In the genomic region with DNA sequence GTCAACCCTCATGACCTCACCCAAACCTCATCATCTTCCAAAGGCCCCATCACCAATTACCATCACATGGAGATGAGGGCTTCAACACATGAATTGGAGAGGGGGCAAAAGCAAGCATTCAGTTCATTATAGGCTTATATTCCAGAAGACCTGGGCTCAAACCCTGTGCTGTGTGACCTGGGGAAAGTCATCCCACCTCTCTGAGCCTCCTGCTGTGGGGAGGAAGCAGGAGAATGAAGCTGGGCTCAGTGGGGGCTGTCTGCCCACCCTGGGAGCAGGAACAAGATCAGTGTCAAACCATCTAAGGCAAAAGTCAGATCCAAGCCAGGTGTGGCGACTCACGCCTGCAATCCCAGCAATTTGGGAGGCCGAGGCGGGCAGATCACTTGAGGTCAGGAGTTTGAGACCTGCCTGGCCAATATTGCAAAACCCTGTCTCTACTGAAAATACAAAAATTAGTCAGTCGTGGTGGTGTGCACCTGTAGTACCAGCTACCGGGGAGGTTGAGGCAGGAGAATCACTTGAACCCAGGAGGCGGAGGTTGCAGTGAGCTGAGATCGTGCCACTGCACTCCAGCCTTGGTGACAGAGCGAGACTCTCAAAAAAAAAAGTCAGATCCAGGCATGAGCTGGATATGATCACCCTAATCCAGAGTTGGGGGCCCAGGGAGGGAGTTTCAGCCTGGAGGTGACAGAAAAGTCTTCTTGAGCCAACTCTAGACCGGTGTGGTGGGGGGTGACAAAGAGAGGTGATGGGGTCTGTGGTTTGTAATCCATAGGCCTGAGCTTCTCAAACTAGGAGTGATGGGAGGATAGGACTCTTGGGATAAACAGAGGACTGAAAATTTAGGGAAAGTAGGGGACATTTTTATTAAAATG, we compare ENCODE assay signal across 11 cellular contexts. TPM values are rescaled to one million over a fixed set of nuclear protein-coding genes. Genes with fewer than 3 reads are reported as not detected.
A peak's percentile ranks its signal among the peaks of the same experiment; 100 is the strongest.
DNase-seq lines count a peak whose midpoint lies in the region; ATAC-seq, FAIRE-seq and TF ChIP-seq lines count a peak whose summit lies in the region.
"Had no signal": no experiment of that assay in that cellular context is flagged by ENCODE, and none has a peak within 500 bp of the region (broad histone marks: within the 10 kb centered on the region; RNA-seq: fewer than 3 reads in every experiment).

No MANE protein-coding gene starts in this region.

- POLR2A ChIA-PET in CD8-positive, alpha-beta T cell (lab: Charles Lee), result no interaction called here
- POLR2A ChIA-PET in endothelial cell of umbilical vein (lab: Charles Lee), result interaction anchor here (1.0 to 4.6 kb wide), 3 partner anchors 8 to 12 kb away, joined by 5 to 24 read pairs (median 9); no protein-coding TSS in a partner anchor

- CTCF ChIA-PET in CD8-positive, alpha-beta T cell (lab: Charles Lee), result interaction anchor here (1.0 to 8.7 kb wide), 7 partner anchors 12 to 343 kb away, joined by 3 to 80 read pairs (median 9); no protein-coding TSS in a partner anchor
- CTCF ChIA-PET in endothelial cell of umbilical vein (lab: Charles Lee), result interaction anchor here (0.9 to 5.2 kb wide), 10 partner anchors 8 to 37 kb away, joined by 3 to 40 read pairs (median 4); a partner anchor contains a TSS

- TF ChIP-seq POLR2A in endothelial cell of umbilical vein (IDR thresholded peaks at IDR 0.05; ENCODE audit: low read depth, low read length), result no peak

- no peak for ATAC-seq in CD8-positive, alpha-beta T cell
- ATAC-seq in RWPE2 (ENCODE audit: low read depth), result no peak
- ATAC-seq in sciatic nerve, result no peak
- ATAC-seq in HG03025 (IDR thresholded peaks at IDR 0.05; ENCODE audit: low FRiP score, unreplicated experiment), result no peak
- ATAC-seq in HG02571 (IDR thresholded peaks at IDR 0.05; ENCODE audit: unreplicated experiment), result no peak
- no peak for ATAC-seq in GM19463 (IDR thresholded peaks at IDR 0.05; ENCODE audit: unreplicated experiment)

- H3K4me2 ChIP-seq in endothelial cell of umbilical vein (ENCODE audit: insufficient read depth, low read length), result no peak overlapping the region

- BruUV-seq in endothelial cell of umbilical vein (replicated peaks; lab: Mats Ljungman, UMichigan), result no TSS peak

- H3K36me3 Mint-ChIP-seq in CD8-positive, alpha-beta T cell, result peaks cover 8% of the 10 kb centered on the region

- peak overlapping the region; percentile 79 for H3K4me3 Mint-ChIP-seq in CD8-positive, alpha-beta T cell

- H3K27ac ChIP-seq in CD8-positive, alpha-beta T cell (ENCODE audit: low read depth, low read length), result no peak overlapping the region
- H3K27ac ChIP-seq in RWPE2 (ENCODE audit: poor library complexity, severe bottlenecking) (peak overlapping the region; percentile 99), endothelial cell of umbilical vein (ENCODE audit: insufficient read depth, low read depth, low read length) (peak overlapping the region; percentile 69)

- H3K9ac ChIP-seq in endothelial cell of umbilical vein (replicated peaks; ENCODE audit: extremely low read depth, insufficient read depth, low read length), result no peak overlapping the region

- no peak for TF ChIP-seq CTCF in CD8-positive, alpha-beta T cell (IDR thresholded peaks at IDR 0.05)
- TF ChIP-seq CTCF in RWPE2 (IDR thresholded peaks at IDR 0.05; ENCODE audit: poor library complexity, severe bottlenecking) (no peak), endothelial cell of umbilical vein (IDR thresholded peaks at IDR 0.05; ENCODE audit: extremely low read depth in 1 of 2, insufficient read depth in 1 of 2, low read depth in 1 of 2, low read length in 2 of 2) (no peak)

- intact Hi-C loops in CD8-positive, alpha-beta T cell (cut with DNase I, micrococcal nuclease), result loop anchor here (5.0 kb wide), 4 partner anchors 237 to 293 kb away; a partner anchor contains a TSS
- intact Hi-C loops in endothelial cell of umbilical vein (cut with micrococcal nuclease), result loop anchor here (5.0 to 10.0 kb wide), 2 partner anchors 208 to 250 kb away; a partner anchor contains a TSS
- intact Hi-C loops in sciatic nerve (cut with DNase I), result loop anchor here (5.0 kb wide), 1 partner anchor 43 kb away; no protein-coding TSS in a partner anchor

- no peaks in the 10 kb centered on the region for H3K9me1 ChIP-seq in endothelial cell of umbilical vein (replicated peaks; ENCODE audit: control insufficient read depth, extremely low read depth, insufficient read depth, low read length)

- H3K79me2 ChIP-seq in endothelial cell of umbilical vein (ENCODE audit: control insufficient read depth, insufficient read depth, low read length), result peaks cover 36% of the 10 kb centered on the region

- peaks cover 81% of the 10 kb centered on the region for H3K4me1 ChIP-seq in CD8-positive, alpha-beta T cell (ENCODE audit: insufficient read depth, low read length)
- H3K4me1 ChIP-seq in RWPE2 (ENCODE audit: insufficient read depth, poor library complexity, severe bottlenecking), result peaks cover 24% of the 10 kb centered on the region
- peaks cover 42% of the 10 kb centered on the region for H3K4me1 ChIP-seq in endothelial cell of umbilical vein (ENCODE audit: control insufficient read depth, extremely low read depth, insufficient read depth, low read length)

- no peaks in the 10 kb centered on the region for H3K9me3 ChIP-seq in CD8-positive, alpha-beta T cell (ENCODE audit: low read length)
- H3K9me3 ChIP-seq in RWPE2 (ENCODE audit: severe bottlenecking) (no peaks in the 10 kb centered on the region), endothelial cell of umbilical vein (replicated peaks; ENCODE audit: control insufficient read depth, insufficient read depth, low read length) (no peaks in the 10 kb centered on the region)
- H3K9me3 ChIP-seq: neutrophil had no signal

- FAIRE-seq in endothelial cell of umbilical vein (lab: Jason Lieb, UNC), result no peak
- FAIRE-seq: endometrium had no signal

- peak overlapping the region; percentile 92 for H3K27ac Mint-ChIP-seq in CD8-positive, alpha-beta T cell

- no peaks in the 10 kb centered on the region for H3K27me3 ChIP-seq in CD8-positive, alpha-beta T cell (ENCODE audit: insufficient read depth, low read length)
- H3K27me3 ChIP-seq in RWPE2 (ENCODE audit: insufficient read depth, poor library complexity, severe bottlenecking) (no peaks in the 10 kb centered on the region), endothelial cell of umbilical vein (ENCODE audit: control insufficient read depth in 2 of 2, insufficient read depth in 2 of 2, low read length in 2 of 2) (no peaks in the 10 kb centered on the region)

- no peaks in the 10 kb centered on the region for H3K36me3 ChIP-seq in CD8-positive, alpha-beta T cell (ENCODE audit: insufficient read depth, low read length)
- peaks cover 42% of the 10 kb centered on the region for H3K36me3 ChIP-seq in RWPE2 (ENCODE audit: low read depth)
- no peaks in the 10 kb centered on the region for H3K36me3 ChIP-seq in endothelial cell of umbilical vein (ENCODE audit: control insufficient read depth in 2 of 2, extremely low read depth in 1 of 2, insufficient read depth in 2 of 2, low read length in 2 of 2)
- H3K36me3 ChIP-seq: neutrophil had no signal

- no peak overlapping the region for H2AFZ ChIP-seq in endothelial cell of umbilical vein (ENCODE audit: low read depth, low read length)

- H3K4me3 ChIP-seq in CD8-positive, alpha-beta T cell (ENCODE audit: low read depth, low read length), result no peak overlapping the region
- H3K4me3 ChIP-seq in RWPE2 (ENCODE audit: severe bottlenecking), result no peak overlapping the region
- no peak overlapping the region for H3K4me3 ChIP-seq in endothelial cell of umbilical vein (replicated peaks in 1 of 3; ENCODE audit: insufficient read depth in 1 of 3, low read depth in 1 of 3, low read length in 3 of 3)

- H4K20me1 ChIP-seq in endothelial cell of umbilical vein (replicated peaks; ENCODE audit: control insufficient read depth, extremely low read depth, insufficient read depth, low read length), result no peaks in the 10 kb centered on the region

- H3K27me3 Mint-ChIP-seq in CD8-positive, alpha-beta T cell (ENCODE audit: low read depth), result no peaks in the 10 kb centered on the region

- H3K4me1 Mint-ChIP-seq in CD8-positive, alpha-beta T cell (ENCODE audit: low read depth), result peaks cover 63% of the 10 kb centered on the region

- no peak for DNase-seq in CD8-positive, alpha-beta T cell
- DNase-seq in RWPE2 (ENCODE audit: low spot score) (no peak), endothelial cell of umbilical vein (ENCODE audit: low read depth, low spot score) (no peak), sciatic nerve (ENCODE audit: low spot score) (peak; percentile 51), COR-L47 (lab: John Stamatoyannopoulos, UW) (no peak)
- DNase-seq: NCI-H446 treated with DMSO at 0.1 percent for 48 hours had no signal

- no peaks in the 10 kb centered on the region for H3K9me3 Mint-ChIP-seq in CD8-positive, alpha-beta T cell

- dilution Hi-C loops in endothelial cell of umbilical vein (cut with MboI; ENCODE audit: extremely low pct_ligation_motif_present, low sequenced_read_pairs), result no loop called here

TF ChIP-seq in endothelial cell of umbilical vein, 7 proteins besides CTCF, POLR2A, EP300 and RAD21 (continues in another document):
- no peak for TF ChIP-seq MYC (IDR thresholded peaks at IDR 0.05; ENCODE audit: low read depth, low read length)
- TF ChIP-seq POLR2AphosphoS5 (IDR thresholded peaks at IDR 0.05; ENCODE audit: insufficient read depth, low read depth, low read length), result no peak
- no peak for TF ChIP-seq GATA2 (IDR thresholded peaks at IDR 0.05; ENCODE audit: insufficient read depth, insufficient read length, low read depth, low read length)
- TF ChIP-seq JUN (IDR thresholded peaks at IDR 0.05; ENCODE audit: borderline replicate concordance, insufficient read depth, insufficient read length, low read depth), result no peak

RNA-seq across cellular contexts. Expression of a gene that starts 1.6 kb away (rescaled TPM):
- 100 to 1,000 TPM; 187 to 199 TPM for total RNA-seq in CD8-positive, alpha-beta T cell
- total RNA-seq in endothelial cell of umbilical vein (875 and 924 TPM in 2 replicates), sciatic nerve (543 TPM)
- 356 and 430 TPM in 2 replicates for polyA plus RNA-seq in endothelial cell of umbilical vein
- 649 and 651 TPM in 2 replicates for polyA plus RNA-seq in endothelial cell of umbilical vein (2011; cell fraction: cytosol; rRNA removed)
- 485 and 680 TPM in 2 replicates for polyA plus RNA-seq in endothelial cell of umbilical vein (2011; cell fraction: nucleus; rRNA removed)
- polyA plus RNA-seq in endothelial cell of umbilical vein (2012), result 943 and 960 TPM in 2 replicates
- polyA minus RNA-seq in endothelial cell of umbilical vein, result 357 TPM in 2 replicates
- 149 TPM for polyA minus RNA-seq in endothelial cell of umbilical vein (2011; cell fraction: cytosol; rRNA and poly(A)+ RNA removed)
- polyA minus RNA-seq in endothelial cell of umbilical vein (2011; cell fraction: nucleus; rRNA and poly(A)+ RNA removed), result 220 and 242 TPM in 2 replicates

RNA-seq across cellular contexts. Expression of a gene that starts 37.0 kb away (rescaled TPM):
- total RNA-seq in CD8-positive, alpha-beta T cell, result 10 to 100 TPM; 79.1 to 88.4 TPM
- total RNA-seq in endothelial cell of umbilical vein (98.9 and 107 TPM in 2 replicates), sciatic nerve (49.6 TPM)
- 62.1 and 81.5 TPM in 2 replicates for polyA plus RNA-seq in endothelial cell of umbilical vein
- 82.7 and 92.5 TPM in 2 replicates for polyA plus RNA-seq in endothelial cell of umbilical vein (2011; cell fraction: cytosol; rRNA removed)
- 40.7 and 44.4 TPM in 2 replicates for polyA plus RNA-seq in endothelial cell of umbilical vein (2011; cell fraction: nucleus; rRNA removed)
- 97.1 and 112 TPM in 2 replicates for polyA plus RNA-seq in endothelial cell of umbilical vein (2012)
- polyA minus RNA-seq in endothelial cell of umbilical vein, result 128 and 129 TPM in 2 replicates
- 108 TPM for polyA minus RNA-seq in endothelial cell of umbilical vein (2011; cell fraction: cytosol; rRNA and poly(A)+ RNA removed)
- 36.2 and 41.4 TPM in 2 replicates for polyA minus RNA-seq in endothelial cell of umbilical vein (2011; cell fraction: nucleus; rRNA and poly(A)+ RNA removed)
